8 cellular contexts compared by ENCODE assay signal in the genomic region with DNA sequence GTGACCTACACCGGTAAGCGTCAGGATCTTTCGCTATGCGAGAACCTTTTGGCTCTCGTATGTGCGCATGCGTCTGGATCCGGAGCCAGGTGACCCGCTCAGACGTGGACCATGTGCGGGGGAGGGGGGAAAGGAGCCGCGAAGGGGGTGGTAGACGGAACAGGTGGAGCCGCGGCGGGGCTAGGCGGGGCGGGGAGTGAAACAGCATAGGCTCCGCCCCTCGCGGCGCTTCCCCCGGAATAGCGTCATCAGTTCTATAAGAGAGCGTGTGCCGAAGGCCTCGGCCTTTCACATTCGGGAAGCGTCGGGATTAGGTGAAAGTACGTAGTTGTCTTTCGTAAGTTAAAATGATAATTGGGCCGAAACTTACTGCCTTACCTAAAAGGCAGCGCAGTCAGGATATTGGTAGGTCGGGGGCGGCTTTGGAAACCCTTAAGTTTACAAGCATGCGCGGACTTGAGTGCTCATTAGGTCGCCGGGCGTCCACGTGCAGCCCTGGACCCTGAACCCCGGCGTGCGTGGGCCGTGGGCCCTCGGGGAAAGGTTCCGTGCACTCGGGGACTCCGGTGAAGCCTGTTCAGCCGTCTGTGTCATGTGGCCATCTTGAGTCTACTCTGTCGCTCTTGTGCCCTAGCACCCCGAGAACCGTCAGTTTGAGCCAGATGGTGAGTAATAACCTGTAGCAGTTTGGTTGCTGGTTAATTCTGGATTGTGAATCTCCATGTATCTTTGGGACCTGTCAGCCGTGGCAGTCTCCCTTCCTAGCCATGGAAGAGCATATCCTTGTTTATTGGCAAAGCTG.
DNase-seq lines count a peak whose midpoint lies in the region; ATAC-seq, FAIRE-seq and TF ChIP-seq lines count a peak whose summit lies in the region.

No MANE protein-coding gene starts in this region.

- H3K36me3 Mint-ChIP-seq in T-helper 1 cell treated with Interleukin-12 subunit alpha and Interleukin-12 subunit beta and Interleukin-4 antibody, amounts not matched to agents 30 μg/mL and 1 μg/mL, for 36 hours (ENCODE audit: low read depth): peaks cover 33% of the 10 kb centered on the region

- peaks cover 31% of the 10 kb centered on the region for H3K4me1 Mint-ChIP-seq in T-helper 1 cell treated with Interleukin-12 subunit alpha and Interleukin-12 subunit beta and Interleukin-4 antibody, amounts not matched to agents 30 μg/mL and 1 μg/mL, for 36 hours (ENCODE audit: low read depth)

- FAIRE-seq in urothelium cell line (lab: Jason Lieb, UNC): peak; percentile 74

- peak overlapping the region; percentile 98 for H3K27ac Mint-ChIP-seq in T-helper 1 cell treated with Interleukin-12 subunit alpha and Interleukin-12 subunit beta and Interleukin-4 antibody, amounts not matched to agents 30 μg/mL and 1 μg/mL, for 36 hours

- DNase-seq in NCI-H1694 (lab: John Stamatoyannopoulos, UW) (peak; percentile 42), left ventricle myocardium superior (peak; percentile 96), prostate gland (ENCODE audit: low spot score) (peak; percentile 98), urothelium cell line (ENCODE audit: low spot score) (peak; percentile 98)

- WGBS in prostate gland: under 1% methylated on average over 56 of the region's 56 CpGs

- peak; percentile 75 for TF ChIP-seq POLR2A in prostate gland (IDR thresholded peaks at IDR 0.05)

- H3K27ac ChIP-seq in angular gyrus (ENCODE audit: low read depth, low read length) (peak overlapping the region; percentile 85), prostate gland (peak overlapping the region; percentile 91 to 93)

- H3K36me3 ChIP-seq in prostate gland: no peaks in the 10 kb centered on the region

- H3K4me3 ChIP-seq in prostate gland: peak overlapping the region; percentile 76 to 81

- no peaks in the 10 kb centered on the region for H3K27me3 Mint-ChIP-seq in T-helper 1 cell treated with Interleukin-12 subunit alpha and Interleukin-12 subunit beta and Interleukin-4 antibody, amounts not matched to agents 30 μg/mL and 1 μg/mL, for 36 hours (ENCODE audit: low read depth)

- ATAC-seq in GM18498 (IDR thresholded peaks at IDR 0.05; ENCODE audit: unreplicated experiment) (peak; percentile 88), HG02885 (IDR thresholded peaks at IDR 0.05; ENCODE audit: poor library complexity, unreplicated experiment) (peak; percentile 78), left ventricle myocardium superior (peak; percentile 99)

- H3K4me3 Mint-ChIP-seq in T-helper 1 cell treated with Interleukin-12 subunit alpha and Interleukin-12 subunit beta and Interleukin-4 antibody, amounts not matched to agents 30 μg/mL and 1 μg/mL, for 36 hours: peak overlapping the region; percentile 89

- intact Hi-C loops in left ventricle myocardium superior (cut with micrococcal nuclease): no loop called here
- intact Hi-C loops in prostate gland (cut with DNase I): no loop called here

- TF ChIP-seq CTCF in prostate gland (IDR thresholded peaks at IDR 0.05): peak in 1 of 4 experiments; percentile 11

- peaks cover 6% of the 10 kb centered on the region for H3K4me1 ChIP-seq in prostate gland (replicated peaks)

- no peaks in the 10 kb centered on the region for H3K9me3 ChIP-seq in prostate gland

- no peaks in the 10 kb centered on the region for H3K9me3 Mint-ChIP-seq in T-helper 1 cell treated with Interleukin-12 subunit alpha and Interleukin-12 subunit beta and Interleukin-4 antibody, amounts not matched to agents 30 μg/mL and 1 μg/mL, for 36 hours

- H3K27me3 ChIP-seq in prostate gland (replicated peaks; ENCODE audit: insufficient read depth): no peaks in the 10 kb centered on the region

Comparison
In these comparisons a context has a peak if more than half of its experiments do, and no peak if none do; other contexts are left out.
1. Peak in every context shown above with its lines: DNase-seq, ATAC-seq, H3K4me3 ChIP-seq and H3K27ac ChIP-seq.
2. DNase-seq: peak in every context shown above with its lines; median percentile 98 in prostate gland; 98 in urothelium cell line; 96 in left ventricle myocardium superior; 42 in NCI-H1694.